Comparison of ENCODE assay signal across 24 cellular contexts in the genomic region with DNA sequence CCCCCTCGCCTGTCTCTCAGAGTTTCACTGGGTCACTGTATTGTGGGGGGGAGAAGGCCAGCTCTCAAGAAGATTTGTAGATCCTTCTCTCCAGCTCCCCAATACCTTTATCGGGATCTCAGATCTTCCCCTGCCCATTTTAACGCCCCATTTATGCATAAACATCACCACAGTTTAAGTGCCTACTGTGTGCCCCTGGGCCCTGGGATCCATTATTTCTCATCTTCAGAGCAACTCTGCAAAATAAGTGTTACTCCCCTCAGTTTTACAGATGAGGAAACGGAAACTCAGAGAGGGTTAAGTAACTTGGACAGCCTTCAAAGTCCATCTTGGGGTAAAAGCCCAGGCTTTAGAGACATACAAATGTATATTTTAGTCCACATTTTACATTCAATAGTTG. TPM values are rescaled to one million over a fixed set of nuclear protein-coding genes. Genes with fewer than 3 reads are reported as not detected.
DNase-seq lines count a peak whose midpoint lies in the region; ATAC-seq and TF ChIP-seq lines count a peak whose summit lies in the region.
"Had no signal": no experiment of that assay in that cellular context is flagged by ENCODE, and none has a peak within 500 bp of the region (broad histone marks: within the 10 kb centered on the region; RNA-seq: fewer than 3 reads in every experiment).

No MANE protein-coding gene starts in this region.

- H3K9me3 ChIP-seq in HUES6 (ENCODE audit: control insufficient read depth, insufficient read depth, low read depth, low read length): no peaks in the 10 kb centered on the region
- H3K9me3 ChIP-seq in sigmoid colon: no peaks in the 10 kb centered on the region
- no peaks in the 10 kb centered on the region for H3K9me3 ChIP-seq in thyroid gland
- H3K9me3 ChIP-seq: MG63, ovary, transverse colon had no signal

- H3K4me3 ChIP-seq in HUES6 (ENCODE audit: low read depth, low read length) (peak overlapping the region; percentile 37), coronary artery (peak overlapping the region; percentile 62), sigmoid colon (peak overlapping the region in 3 of 4 donors; percentile 21 to 40 (median 37)), thyroid gland (replicated peaks in 1 of 3) (no peak overlapping the region)
- H3K4me3 ChIP-seq: MG63, PC-9 had no signal

- no peak for TF ChIP-seq EP300 in sigmoid colon (IDR thresholded peaks at IDR 0.05)

- peak overlapping the region; percentile 77 for H3K4me3 Mint-ChIP-seq in mesothelial cell of epicardium
- H3K4me3 Mint-ChIP-seq: activated naive CD8-positive, alpha-beta T cell treated with anti-CD3 and anti-CD28 coated beads, Interleukin-2, amount 50 U/mL, for 24 hours; stimulated activated naive CD8-positive, alpha-beta T cell treated with anti-CD3 and anti-CD28 coated beads, Interleukin-15, Interleukin-2, amounts not matched to agents 100 ng/mL and 50 ng/mL, for 24 hours had no signal

- peaks cover 12% of the 10 kb centered on the region for H3K4me1 Mint-ChIP-seq in mesothelial cell of epicardium
- H3K4me1 Mint-ChIP-seq: activated naive CD8-positive, alpha-beta T cell treated with anti-CD3 and anti-CD28 coated beads, Interleukin-2, amount 50 U/mL, for 24 hours; CD14-positive monocyte had no signal

- peak overlapping the region; percentile 7; the same call in 1 of the 2 replicates for H3K27ac ChIP-seq in HUES6 (ENCODE audit: low read depth, low read length)
- H3K27ac ChIP-seq in coronary artery: no peak overlapping the region
- peak overlapping the region in 1 of 4 donors; percentile 42 for H3K27ac ChIP-seq in sigmoid colon
- H3K27ac ChIP-seq in thyroid gland: peak overlapping the region in 1 of 3 donors; percentile 50
- H3K27ac ChIP-seq: brain microvascular endothelial cell, ovary, PC-9, transverse colon had no signal

- H3K27me3 ChIP-seq in HUES6 (ENCODE audit: control insufficient read depth, insufficient read depth, low read length) (no peaks in the 10 kb centered on the region; the same call in 1 of the 2 replicates), sigmoid colon (no peaks in the 10 kb centered on the region), thyroid gland (no peaks in the 10 kb centered on the region)
- H3K27me3 ChIP-seq: brain microvascular endothelial cell, MG63, ovary, transverse colon had no signal

- H3K27ac Mint-ChIP-seq in mesothelial cell of epicardium: no peak overlapping the region
- H3K27ac Mint-ChIP-seq: activated naive CD8-positive, alpha-beta T cell treated with anti-CD3 and anti-CD28 coated beads, Interleukin-2, amount 50 U/mL, for 24 hours; activated T-helper 2 cell treated with anti-CD3 and anti-CD28 coated beads, Interferon-gamma antibody, Interleukin-2, Interleukin-4, amounts not matched to agents 10 μg/mL and 5 μg/mL and 100 μg/mL, durations not matched to agents 14 hours and 24 hours and 36 hours; CD14-positive monocyte; stimulated activated naive CD8-positive, alpha-beta T cell treated with anti-CD3 and anti-CD28 coated beads, Interleukin-15, Interleukin-2, amounts not matched to agents 100 ng/mL and 50 ng/mL, for 24 hours had no signal

- H3K9me3 Mint-ChIP-seq in mesothelial cell of epicardium: no peaks in the 10 kb centered on the region
- H3K9me3 Mint-ChIP-seq: activated naive CD8-positive, alpha-beta T cell treated with anti-CD3 and anti-CD28 coated beads, Interleukin-2, amount 50 U/mL, for 24 hours; activated T-helper 2 cell treated with anti-CD3 and anti-CD28 coated beads, Interferon-gamma antibody, Interleukin-2, Interleukin-4, amounts not matched to agents 10 μg/mL and 5 μg/mL and 100 μg/mL, durations not matched to agents 14 hours and 24 hours and 36 hours; stimulated activated naive CD8-positive, alpha-beta T cell treated with anti-CD3 and anti-CD28 coated beads, Interleukin-15, Interleukin-2, amounts not matched to agents 100 ng/mL and 50 ng/mL, for 24 hours had no signal

- WGBS in sigmoid colon, 2 donors: 40 to 54% methylated on average over 4 of the region's 4 CpGs
- WGBS in thyroid gland, 2 donors: 34 to 48% methylated on average over 2 to 4 of the region's 4 CpGs

- H3K4me1 ChIP-seq in HUES6 (ENCODE audit: control insufficient read depth, insufficient read depth, low read length): peaks cover 49% of the 10 kb centered on the region
- H3K4me1 ChIP-seq in sigmoid colon: peaks cover 0 to 7% (median 5%) of the 10 kb centered on the region in 4 donors
- H3K4me1 ChIP-seq in thyroid gland: no peaks in the 10 kb centered on the region
- H3K4me1 ChIP-seq: transverse colon had no signal

- no peak overlapping the region for H3K9ac ChIP-seq in HUES6 (ENCODE audit: low read length)

- H3K27me3 Mint-ChIP-seq in mesothelial cell of epicardium (ENCODE audit: low read depth): no peaks in the 10 kb centered on the region

- TF ChIP-seq POLR2A in sigmoid colon (IDR thresholded peaks at IDR 0.05): no peak
- no peak for TF ChIP-seq POLR2A in thyroid gland (IDR thresholded peaks at IDR 0.05)

- ATAC-seq in HG03108 (IDR thresholded peaks at IDR 0.05; ENCODE audit: unreplicated experiment) (no peak), HG02840 (IDR thresholded peaks at IDR 0.05; ENCODE audit: low FRiP score, unreplicated experiment) (no peak)
- ATAC-seq: activated naive CD8-positive, alpha-beta T cell treated with anti-CD3 and anti-CD28 coated beads, Interleukin-2, amount 50 U/mL, for 24 hours had no signal

- DNase-seq in coronary artery (ENCODE audit: low spot score) (no peak), mesothelial cell of epicardium (ENCODE audit: low spot score in 2 of 2, unreplicated experiment in 2 of 2) (no peak), sigmoid colon (no peak), COLO829 (ENCODE audit: low spot score) (no peak), thyroid gland (no peak)
- DNase-seq: activated CD8-positive, alpha-beta memory T cell treated with anti-CD3 and anti-CD28 coated beads, Interleukin-2, amount 50 U/mL, for 4 hours; activated naive CD8-positive, alpha-beta T cell treated with anti-CD3 and anti-CD28 coated beads, Interleukin-2, amount 50 U/mL, for 24 hours; EL; NCI-H1417 treated with DMSO at 0.1 percent for 48 hours; NK-92 treated with Interleukin-12 subunit alpha and Interleukin-12 subunit beta, amount 100 ng/mL, for 24 hours; PC-9; SHP77; T-helper 9 cell had no signal

- no peaks in the 10 kb centered on the region for H3K36me3 Mint-ChIP-seq in mesothelial cell of epicardium
- H3K36me3 Mint-ChIP-seq: CD14-positive monocyte had no signal

- H3K36me3 ChIP-seq in HUES6 (ENCODE audit: control insufficient read depth, insufficient read depth, low read length) (peaks cover 7% of the 10 kb centered on the region; the same call in 1 of the 2 replicates), sigmoid colon (no peaks in the 10 kb centered on the region), thyroid gland (no peaks in the 10 kb centered on the region)
- H3K36me3 ChIP-seq: brain microvascular endothelial cell, MG63, ovary, transverse colon had no signal

- TF ChIP-seq CTCF in coronary artery (IDR thresholded peaks at IDR 0.05) (no peak), mesothelial cell of epicardium (IDR thresholded peaks at IDR 0.05; ENCODE audit: unreplicated experiment) (no peak), sigmoid colon (IDR thresholded peaks at IDR 0.05) (no peak), thyroid gland (IDR thresholded peaks at IDR 0.05) (no peak)

- intact Hi-C loops in sigmoid colon (cut with DNase I): no loop called here
- intact Hi-C loops in thyroid gland (cut with DNase I): no loop called here

RNA-seq across cellular contexts. Expression of a gene that starts 0.4 kb away (rescaled TPM):
- total RNA-seq in mesothelial cell of epicardium (8.3 to 8.9 TPM (median 8.8 TPM) in 3 replicates), sigmoid colon (1 to 10 TPM in 1 of 4 donors, under 1 TPM in 3; 0.49 to 1.4 (median 0.76) TPM), thyroid gland (10 to 100 TPM in 2 of 4 donors, 1 to 10 TPM in 2; 1.1 to 21.6 (median 9.3) TPM)
- polyA plus RNA-seq in sigmoid colon: under 1 TPM in 1 of 3 donors, not detected in 2; 0.15 TPM
- total RNA-seq: lung microvascular endothelial cell had no signal
- polyA plus RNA-seq: CD14-positive monocyte had no signal

Comparison
In these comparisons a context has a peak if more than half of its experiments do, and no peak if none do; other contexts are left out.
1. H3K4me3 ChIP-seq: peak in HUES6 (single experiment), coronary artery (single experiment) and sigmoid colon (3 of 4); none in thyroid gland (0 of 3).